Comparison of ENCODE assay signal across 5 cellular contexts in genomic region chr3:17583530-17583929, GRCh38.
"Had no signal": no experiment of that assay in that cellular context is flagged by ENCODE, and none has a peak within 500 bp of the region (broad histone marks: within the 10 kb centered on the region; RNA-seq: fewer than 3 reads in every experiment).

No MANE protein-coding gene starts in this region.

- H3K4me3 ChIP-seq: left ventricle myocardium inferior, pancreas had no signal

- H3K9me3 ChIP-seq: left ventricle myocardium inferior, pancreas had no signal

- DNase-seq: activated naive CD4-positive, alpha-beta T cell treated with anti-CD3 and anti-CD28 coated beads, Interleukin-2, amount 10 ng/mL, durations not matched to agents 7 days and 5 days; hippocampal formation; left ventricle myocardium inferior; naive thymus-derived CD8-positive, alpha-beta T cell; pancreas had no signal

- H3K36me3 ChIP-seq: left ventricle myocardium inferior, pancreas had no signal

- H3K27ac ChIP-seq: left ventricle myocardium inferior, pancreas had no signal

- H3K27me3 ChIP-seq: pancreas had no signal
